ENCODE assay signal across 2 cellular contexts in genomic region chr10:67841737-67842136, GRCh38.
TF ChIP-seq lines count a peak whose summit lies in the region.

No MANE protein-coding gene starts in this region.

TF ChIP-seq in HepG2, 621 proteins besides CTCF, POLR2A, EP300 and RAD21 (continued from another document):
- no peak for TF ChIP-seq ZNF550 (CRISPR knock-in tag; IDR thresholded peaks at IDR 0.05; ENCODE audit: borderline replicate concordance)
- TF ChIP-seq HNRNPK (IDR thresholded peaks at IDR 0.05; ENCODE audit: low read depth, low read length, poor library complexity, severe bottlenecking), result no peak
- no peak for TF ChIP-seq HIVEP1 (CRISPR knock-in tag; IDR thresholded peaks at IDR 0.05)
- TF ChIP-seq RARA (CRISPR knock-in tag; IDR thresholded peaks at IDR 0.05), result no peak
- TF ChIP-seq ZZZ3 (CRISPR knock-in tag; IDR thresholded peaks at IDR 0.05; ENCODE audit: borderline replicate concordance), result no peak
- TF ChIP-seq GPBP1L1 (CRISPR knock-in tag; IDR thresholded peaks at IDR 0.05), result no peak
- TF ChIP-seq ZBTB4 (CRISPR knock-in tag; IDR thresholded peaks at IDR 0.05; ENCODE audit: borderline replicate concordance), result no peak
- no peak for TF ChIP-seq AFF4 (CRISPR knock-in tag; IDR thresholded peaks at IDR 0.05)
- TF ChIP-seq ZNF296 (CRISPR knock-in tag; conservative IDR thresholded peaks at IDR 0.05), result no peak
- no peak for TF ChIP-seq ZFP62 (CRISPR knock-in tag; IDR thresholded peaks at IDR 0.05)
- no peak for TF ChIP-seq ZNF343 (CRISPR knock-in tag; IDR thresholded peaks at IDR 0.05)
- no peak for TF ChIP-seq FOSL1 (CRISPR knock-in tag; IDR thresholded peaks at IDR 0.05; ENCODE audit: borderline replicate concordance)

TF ChIP-seq in HEK293, 187 proteins besides CTCF, POLR2A, EP300 and RAD21 (continued from another document):
- TF ChIP-seq ZNF394 (tag by site-specific recombination; IDR thresholded peaks at IDR 0.05; ENCODE audit: borderline replicate concordance), result no peak
- TF ChIP-seq ZNF155 (tag by site-specific recombination; IDR thresholded peaks at IDR 0.05), result no peak
TF ChIP-seq in HEK293: peak in this region for 1.
